Comparison of ENCODE assay signal across 1 cellular context in genomic region chr11:71638801-71639519, GRCh38.
TF ChIP-seq lines count a peak whose summit lies in the region.

No MANE protein-coding gene starts in this region.

TF ChIP-seq in K562, 482 proteins besides CTCF, POLR2A, EP300 and RAD21 (continued from another document):
- peak; percentile 77 for TF ChIP-seq SMC3 (conservative IDR thresholded peaks at IDR 0.05; ENCODE audit: insufficient read depth, low read depth, low read length)
- peak; percentile 25 for TF ChIP-seq CCNT2 (IDR thresholded peaks at IDR 0.05; ENCODE audit: borderline replicate concordance, extremely low read depth, insufficient read length, low read depth, low read length)
- peak; percentile 46; the same call in 1 of the 2 replicates for TF ChIP-seq ZNF121 (CRISPR knock-in tag; conservative IDR thresholded peaks at IDR 0.05)
